In genomic region chr4:108762559-108763225, GRCh38 we compare ENCODE assay signal across 1 cellular context.
TF ChIP-seq lines count a peak whose summit lies in the region.

ETNPPL (minus strand) TSS chr4:108763053; CDS start chr4:108762898, 155 bp downstream.

TF ChIP-seq in HepG2, 621 proteins besides CTCF, POLR2A, EP300 and RAD21 (continued from another document and continues in another):
- TF ChIP-seq SNAPC4 (CRISPR knock-in tag; IDR thresholded peaks at IDR 0.05) (no peak), ZNF567 (CRISPR knock-in tag; IDR thresholded peaks at IDR 0.05; ENCODE audit: borderline replicate concordance) (no peak), ZMYM4 (CRISPR knock-in tag; IDR thresholded peaks at IDR 0.05) (peak; percentile 71), HOXA5 (CRISPR knock-in tag; IDR thresholded peaks at IDR 0.05) (peak; percentile 18; the same call in 1 of the 2 replicates), PAF1 (CRISPR knock-in tag; IDR thresholded peaks at IDR 0.05) (no peak), ZNF646 (CRISPR knock-in tag; IDR thresholded peaks at IDR 0.05) (peak; percentile 55; the same call in 1 of the 2 replicates), ZNF746 (CRISPR knock-in tag; IDR thresholded peaks at IDR 0.05) (0 out of 2 replicates have a peak, but pooled peaks have one; percentile 43), ZSCAN5A (CRISPR knock-in tag; IDR thresholded peaks at IDR 0.05; ENCODE audit: borderline replicate concordance) (no peak), ZC3H4 (CRISPR knock-in tag; IDR thresholded peaks at IDR 0.05; ENCODE audit: borderline replicate concordance) (no peak), ZNF180 (CRISPR knock-in tag; IDR thresholded peaks at IDR 0.05; ENCODE audit: borderline replicate concordance, low read depth) (no peak), CSRNP2 (CRISPR knock-in tag; conservative IDR thresholded peaks at IDR 0.05; ENCODE audit: low read depth) (no peak), PAWR (CRISPR knock-in tag; IDR thresholded peaks at IDR 0.05; ENCODE audit: borderline replicate concordance) (no peak), ZIK1 (CRISPR knock-in tag; IDR thresholded peaks at IDR 0.05; ENCODE audit: borderline replicate concordance, low read depth) (no peak), ATF7-NPFF (CRISPR knock-in tag; IDR thresholded peaks at IDR 0.05; ENCODE audit: low read depth) (no peak), ZNF563 (CRISPR knock-in tag; IDR thresholded peaks at IDR 0.05) (no peak), KDM2A (CRISPR knock-in tag; IDR thresholded peaks at IDR 0.05; ENCODE audit: borderline replicate concordance, low read depth) (peak; percentile 63; the same call in 1 of the 2 replicates), SMAD1 (CRISPR knock-in tag; IDR thresholded peaks at IDR 0.05; ENCODE audit: borderline replicate concordance, low read depth) (no peak), GATA4 (IDR thresholded peaks at IDR 0.05; ENCODE audit: borderline replicate concordance, low read depth) (no peak), GABPA (IDR thresholded peaks at IDR 0.05; ENCODE audit: low read depth, low read length) (no peak), GABPA (CRISPR knock-in tag; IDR thresholded peaks at IDR 0.05; ENCODE audit: low read depth) (no peak), EED (CRISPR knock-in tag; IDR thresholded peaks at IDR 0.05) (0 out of 2 replicates have a peak, but pooled peaks have one; percentile 59), ZNF44 (CRISPR knock-in tag; IDR thresholded peaks at IDR 0.05) (no peak), FOXM1 (CRISPR knock-in tag; IDR thresholded peaks at IDR 0.05) (no peak), FOXC1 (CRISPR knock-in tag; IDR thresholded peaks at IDR 0.05; ENCODE audit: borderline replicate concordance) (peak; percentile 57), RBM39 (IDR thresholded peaks at IDR 0.05; ENCODE audit: low read depth, low read length, poor library complexity, severe bottlenecking) (peak; percentile 57), ZNF326 (CRISPR knock-in tag; IDR thresholded peaks at IDR 0.05; ENCODE audit: borderline replicate concordance) (no peak), ZNF558 (CRISPR knock-in tag; IDR thresholded peaks at IDR 0.05; ENCODE audit: borderline replicate concordance) (no peak), ZNF572 (CRISPR knock-in tag; IDR thresholded peaks at IDR 0.05) (no peak), ZNF17 (CRISPR knock-in tag; IDR thresholded peaks at IDR 0.05) (no peak), CEBPB (IDR thresholded peaks at IDR 0.05; ENCODE audit: borderline replicate concordance, low read depth, low read length) (no peak), FOXA1 (IDR thresholded peaks at IDR 0.05) (no peak), FOXA1 (CRISPR knock-in tag; IDR thresholded peaks at IDR 0.05) (no peak), ZNF7 (CRISPR knock-in tag; IDR thresholded peaks at IDR 0.05) (no peak), HMG20B (CRISPR knock-in tag; conservative IDR thresholded peaks at IDR 0.05) (no peak), ZNF260 (CRISPR knock-in tag; IDR thresholded peaks at IDR 0.05; ENCODE audit: borderline replicate concordance, low read depth) (no peak), KDM4B (CRISPR knock-in tag; IDR thresholded peaks at IDR 0.05) (no peak), ZNF850 (CRISPR knock-in tag; conservative IDR thresholded peaks at IDR 0.05) (no peak), HDAC2 (CRISPR knock-in tag; IDR thresholded peaks at IDR 0.05) (0 out of 2 replicates have a peak, but pooled peaks have one; percentile 7), FUBP1 (CRISPR knock-in tag; IDR thresholded peaks at IDR 0.05; ENCODE audit: borderline replicate concordance) (no peak), KLF9 (CRISPR knock-in tag; IDR thresholded peaks at IDR 0.05; ENCODE audit: low read depth) (no peak), NFYB (CRISPR knock-in tag; IDR thresholded peaks at IDR 0.05) (no peak), ARID5B (CRISPR knock-in tag; IDR thresholded peaks at IDR 0.05) (no peak; the same call in 1 of the 2 replicates), ZBTB14 (CRISPR knock-in tag; IDR thresholded peaks at IDR 0.05) (peak; percentile 94)
